In the genomic region with DNA sequence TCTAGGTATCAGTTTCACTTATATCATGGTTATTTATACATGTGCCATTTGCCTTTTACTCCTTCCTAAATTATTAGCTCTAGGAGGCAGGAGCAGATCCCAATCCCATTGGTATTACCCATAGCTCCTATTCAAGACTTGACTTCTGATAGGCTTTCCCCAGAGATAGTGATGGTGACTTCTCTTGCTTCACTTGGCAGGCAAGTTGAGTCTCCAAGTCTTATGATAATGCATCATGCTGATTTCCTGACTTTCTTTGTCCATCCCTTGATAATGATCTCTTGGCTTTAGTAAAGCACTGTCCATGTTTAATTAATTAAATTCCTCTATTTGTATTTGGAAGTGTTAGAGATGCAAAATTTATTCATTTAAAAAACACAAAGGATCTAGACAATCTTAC, we compare ENCODE assay signal across 17 cellular contexts.
DNase-seq lines count a peak whose midpoint lies in the region; ATAC-seq, FAIRE-seq and TF ChIP-seq lines count a peak whose summit lies in the region.
"Had no signal": no experiment of that assay in that cellular context is flagged by ENCODE, and none has a peak within 500 bp of the region (broad histone marks: within the 10 kb centered on the region; RNA-seq: fewer than 3 reads in every experiment).

No MANE protein-coding gene starts in this region.

- CTCF ChIA-PET in IMR-90 (lab: Yijun Ruan, JAX) = interaction anchor here (1.0 kb wide), 1 partner anchor 39 kb away, joined by 3 read pairs; no protein-coding TSS in a partner anchor
- CTCF ChIA-PET in HepG2 (lab: Yijun Ruan, JAX; ENCODE audit: low intra/inter-chr PET ratio, low total read pairs) = no interaction called here

- peak overlapping the region; percentile 25; the same call in 1 of the 2 replicates for H2BK120ac ChIP-seq in IMR-90 (ENCODE audit: low read depth, low read length)
- no peak overlapping the region for H2BK120ac ChIP-seq in mesenchymal stem cell (ENCODE audit: low read depth, low read length)

- H3K18ac ChIP-seq in IMR-90 (ENCODE audit: low read depth, low read length) (peak overlapping the region; percentile 20; the same call in 1 of the 2 replicates), mesenchymal stem cell (ENCODE audit: low read depth in 1 of 2, low read length in 2 of 2) (no peak overlapping the region)

- POLR2A ChIA-PET in IMR-90 (lab: Charles Lee; ENCODE audit: unreplicated experiment) = no interaction called here
- POLR2A ChIA-PET in HepG2 (lab: Yijun Ruan, JAX) = no interaction called here

- DNase-seq in IMR-90 = no peak
- DNase-seq in fibroblast of gingiva (ENCODE audit: low read depth) = peak; percentile 37
- no peak for DNase-seq in mesenchymal stem cell
- no peak for DNase-seq in HepG2 (ENCODE audit: low spot score)
- DNase-seq in glutamatergic neuron = no peak
- no peak for DNase-seq in T-helper 17 cell
- DNase-seq: BE2C; CD4-positive, alpha-beta memory T cell; DMS79; EL; GDM1; GOT3; H9 had no signal

- H4K8ac ChIP-seq in IMR-90 (ENCODE audit: low read depth in 2 of 2, low read length in 2 of 2) (no peak overlapping the region), mesenchymal stem cell (ENCODE audit: low read length) (no peak overlapping the region)

- intact Hi-C loops in IMR-90 (cut with micrococcal nuclease) = loop anchor here (10.0 kb wide), 1 partner anchor 46 kb away; no protein-coding TSS in a partner anchor
- intact Hi-C loops in HepG2 (cut with micrococcal nuclease; ENCODE audit: unreplicated experiment) = no loop called here

- ATAC-seq in IMR-90 (ENCODE audit: low read depth) (no peak), HepG2 (no peak), GM19023 (IDR thresholded peaks at IDR 0.05; ENCODE audit: unreplicated experiment) (no peak), T-helper 17 cell (no peak)

- H3K79me1 ChIP-seq in IMR-90 (ENCODE audit: low read depth in 1 of 2, low read length in 2 of 2) (no peaks in the 10 kb centered on the region), mesenchymal stem cell (replicated peaks; ENCODE audit: low read length, poor library complexity, severe bottlenecking) (no peaks in the 10 kb centered on the region)

- no peaks in the 10 kb centered on the region for H3K27me3 ChIP-seq in IMR-90 (ENCODE audit: control insufficient read depth, insufficient read depth, low read length)
- H3K27me3 ChIP-seq in mesenchymal stem cell (ENCODE audit: control insufficient read depth in 1 of 2, insufficient read depth in 1 of 2, low read length in 2 of 2) = no peaks in the 10 kb centered on the region
- H3K27me3 ChIP-seq in HepG2 (ENCODE audit: control insufficient read depth in 1 of 2, insufficient read depth in 2 of 2, low read length in 2 of 2) = no peaks in the 10 kb centered on the region
- H3K27me3 ChIP-seq: BE2C had no signal

- H3K27me3 Mint-ChIP-seq in glutamatergic neuron (ENCODE audit: unreplicated experiment) = no peaks in the 10 kb centered on the region
- H3K27me3 Mint-ChIP-seq in T-helper 17 cell = no peaks in the 10 kb centered on the region
- H3K27me3 Mint-ChIP-seq: CD4-positive, alpha-beta memory T cell had no signal

- no peak overlapping the region for H3K27ac Mint-ChIP-seq in glutamatergic neuron (ENCODE audit: unreplicated experiment)
- no peak overlapping the region for H3K27ac Mint-ChIP-seq in T-helper 17 cell
- H3K27ac Mint-ChIP-seq: CD4-positive, alpha-beta memory T cell; H9 had no signal

- H4K91ac ChIP-seq in IMR-90 (ENCODE audit: insufficient read depth, low read depth, low read length) (no peak overlapping the region; the same call in 1 of the 2 replicates), mesenchymal stem cell (ENCODE audit: low read length) (no peak overlapping the region)

- no peak for TF ChIP-seq CTCF in IMR-90 (conservative IDR thresholded peaks at IDR 0.05; ENCODE audit: low read depth, low read length)
- TF ChIP-seq CTCF in HepG2 (CRISPR knock-in tag; IDR thresholded peaks at IDR 0.05) = no peak
- no peak for TF ChIP-seq CTCF in glutamatergic neuron (IDR thresholded peaks at IDR 0.05; ENCODE audit: partially characterized antibody, unreplicated experiment)

- no peak for TF ChIP-seq EP300 in HepG2 (IDR thresholded peaks at IDR 0.05; ENCODE audit: low read depth in 2 of 2, low read length in 2 of 2)
- TF ChIP-seq EP300 in HepG2 (CRISPR knock-in tag; IDR thresholded peaks at IDR 0.05; ENCODE audit: borderline replicate concordance) = no peak

- H4K20me1 ChIP-seq in IMR-90 (ENCODE audit: insufficient read depth, low read length) (no peaks in the 10 kb centered on the region), HepG2 (ENCODE audit: insufficient read depth, low read length) (no peaks in the 10 kb centered on the region)

- H2AK5ac ChIP-seq in IMR-90 (ENCODE audit: low read depth, low read length) (no peak overlapping the region), mesenchymal stem cell (ENCODE audit: low read length, severe bottlenecking) (no peak overlapping the region)

- H3K4me2 ChIP-seq in IMR-90 (ENCODE audit: low read depth, low read length) = no peak overlapping the region
- no peak overlapping the region for H3K4me2 ChIP-seq in mesenchymal stem cell (ENCODE audit: low read length, poor library complexity, severe bottlenecking)
- H3K4me2 ChIP-seq in HepG2 (ENCODE audit: low read depth, low read length) = no peak overlapping the region

- H3K36me3 Mint-ChIP-seq in glutamatergic neuron (ENCODE audit: unreplicated experiment) (no peaks in the 10 kb centered on the region), T-helper 17 cell (ENCODE audit: low read depth) (no peaks in the 10 kb centered on the region)
- H3K36me3 Mint-ChIP-seq: CD4-positive, alpha-beta memory T cell had no signal

- H2BK5ac ChIP-seq in IMR-90 (ENCODE audit: low read depth, low read length, poor library complexity, severe bottlenecking) (no peak overlapping the region), mesenchymal stem cell (ENCODE audit: low read depth, low read length, poor library complexity, severe bottlenecking) (no peak overlapping the region)

- H3K23ac ChIP-seq in IMR-90 (ENCODE audit: low read depth, low read length) (no peak overlapping the region), mesenchymal stem cell (ENCODE audit: low read length in 2 of 2) (no peak overlapping the region)

- H3K27ac ChIP-seq in IMR-90 (ENCODE audit: insufficient read depth, low read length) (no peak overlapping the region), mesenchymal stem cell (ENCODE audit: low read length, poor library complexity, severe bottlenecking) (no peak overlapping the region), HepG2 (ENCODE audit: extremely low read length, insufficient read depth, low read length) (no peak overlapping the region)
- H3K27ac ChIP-seq: C4-2B had no signal

- H3K4me1 ChIP-seq in IMR-90 (ENCODE audit: control insufficient read depth, insufficient read depth, low read length) = peaks cover 2% of the 10 kb centered on the region; the same call in 1 of the 2 replicates
- no peaks in the 10 kb centered on the region for H3K4me1 ChIP-seq in mesenchymal stem cell (ENCODE audit: control insufficient read depth, insufficient read depth, low read depth, low read length)
- H3K4me1 ChIP-seq in HepG2 (ENCODE audit: insufficient read depth, low read length) = no peaks in the 10 kb centered on the region

- TF ChIP-seq POLR2A in IMR-90 (IDR thresholded peaks at IDR 0.05; ENCODE audit: low read depth, low read length) = no peak
- TF ChIP-seq POLR2A in HepG2 (IDR thresholded peaks at IDR 0.05; ENCODE audit: insufficient read depth in 1 of 2, low read depth in 2 of 2, low read length in 2 of 2) = no peak

- H3K4me1 Mint-ChIP-seq in glutamatergic neuron (ENCODE audit: low read depth, unreplicated experiment) (no peaks in the 10 kb centered on the region), T-helper 17 cell (no peaks in the 10 kb centered on the region)
- H3K4me1 Mint-ChIP-seq: CD4-positive, alpha-beta memory T cell had no signal

- TF ChIP-seq RAD21 in IMR-90 (IDR thresholded peaks at IDR 0.05; ENCODE audit: low read length) = no peak
- no peak for TF ChIP-seq RAD21 in HepG2 (CRISPR knock-in tag; IDR thresholded peaks at IDR 0.05)

- H3K56ac ChIP-seq in IMR-90 (ENCODE audit: extremely low read depth, insufficient read depth, low read length) = no peak overlapping the region

- H4K5ac ChIP-seq in IMR-90 (ENCODE audit: low read depth, low read length) = peak overlapping the region; percentile 54; the same call in 1 of the 2 replicates

- H2BK15ac ChIP-seq in IMR-90 (ENCODE audit: low read depth, low read length) (peak overlapping the region; percentile 43; the same call in 1 of the 3 replicates), mesenchymal stem cell (ENCODE audit: low read depth, poor library complexity, severe bottlenecking) (no peak overlapping the region)

- H3K36me3 ChIP-seq in IMR-90 (ENCODE audit: control insufficient read depth, insufficient read depth, low read length) (no peaks in the 10 kb centered on the region), mesenchymal stem cell (ENCODE audit: control insufficient read depth in 1 of 2, insufficient read depth in 2 of 2, low read depth in 1 of 2, low read length in 2 of 2) (no peaks in the 10 kb centered on the region), HepG2 (replicated peaks in 1 of 2; ENCODE audit: control insufficient read depth in 1 of 2, insufficient read depth in 2 of 2, low read length in 2 of 2) (no peaks in the 10 kb centered on the region)
- H3K36me3 ChIP-seq: BE2C had no signal

- H3K79me2 ChIP-seq in HepG2 (ENCODE audit: insufficient read depth, low read length) = no peaks in the 10 kb centered on the region

- dilution Hi-C loops in IMR-90 (cut with HindIII; ENCODE audit: low sequenced_read_pairs, unreplicated experiment) = no loop called here

- H2BK20ac ChIP-seq in IMR-90 (ENCODE audit: low read depth, low read length) = 0 out of 2 replicates have a peak overlapping the region, but pooled peaks have one; percentile 11

- H2BK12ac ChIP-seq in mesenchymal stem cell (ENCODE audit: low read length in 2 of 2) = no peak overlapping the region

- H2AK9ac ChIP-seq in IMR-90 (replicated peaks; ENCODE audit: low read depth, low read length, poor library complexity) = no peak overlapping the region

- H3K4ac ChIP-seq in IMR-90 (ENCODE audit: low read depth, low read length) = peak overlapping the region; percentile 55; the same call in 1 of the 2 replicates
- H3K4ac ChIP-seq in mesenchymal stem cell (ENCODE audit: low read depth in 1 of 2, low read length in 2 of 2) = no peak overlapping the region

- no peaks in the 10 kb centered on the region for H3K9me3 Mint-ChIP-seq in glutamatergic neuron (ENCODE audit: unreplicated experiment)
- H3K9me3 Mint-ChIP-seq: H9 had no signal

- H3K4me3 Mint-ChIP-seq in glutamatergic neuron (ENCODE audit: unreplicated experiment) = no peak overlapping the region
- no peak overlapping the region for H3K4me3 Mint-ChIP-seq in T-helper 17 cell
- H3K4me3 Mint-ChIP-seq: CD4-positive, alpha-beta memory T cell; H9 had no signal

- peak overlapping the region; percentile 62; the same call in 1 of the 2 replicates for H3K14ac ChIP-seq in IMR-90 (replicated peaks; ENCODE audit: low read depth, low read length)
- H3K14ac ChIP-seq in mesenchymal stem cell (ENCODE audit: low read length in 2 of 2) = no peak overlapping the region

- H3K9me3 ChIP-seq in IMR-90 (ENCODE audit: control insufficient read depth, insufficient read depth, low read length) = no peaks in the 10 kb centered on the region
- H3K9me3 ChIP-seq in mesenchymal stem cell (ENCODE audit: control insufficient read depth, low read length) = no peaks in the 10 kb centered on the region
- H3K9me3 ChIP-seq in HepG2 (ENCODE audit: low read length) = peaks cover 86% of the 10 kb centered on the region
- no peaks in the 10 kb centered on the region for H3K9me3 ChIP-seq in T-helper 17 cell (ENCODE audit: control insufficient read depth, low read length, poor library complexity, severe bottlenecking)
- H3K9me3 ChIP-seq: BE2C had no signal

- H3K4me3 ChIP-seq in IMR-90 (ENCODE audit: insufficient read depth, low read depth, low read length) = no peak overlapping the region
- H3K4me3 ChIP-seq in mesenchymal stem cell (ENCODE audit: insufficient read depth in 1 of 2, low read depth in 1 of 2, low read length in 2 of 2) = no peak overlapping the region
- H3K4me3 ChIP-seq in HepG2 (replicated peaks in 1 of 3; ENCODE audit: insufficient read depth in 1 of 3, low read depth in 2 of 3, low read length in 3 of 3) = no peak overlapping the region

- no peak overlapping the region for H3K9ac ChIP-seq in IMR-90 (ENCODE audit: low read depth, low read length)
- peak overlapping the region; percentile 58 for H3K9ac ChIP-seq in mesenchymal stem cell (ENCODE audit: low read length)
- H3K9ac ChIP-seq in HepG2 (ENCODE audit: insufficient read depth, low read depth, low read length) = no peak overlapping the region

- BruUV-seq in IMR-90 (replicated peaks; lab: Mats Ljungman, UMichigan) (no TSS peak), HepG2 (replicated peaks; lab: Mats Ljungman, UMichigan) (no TSS peak)

- no peaks in the 10 kb centered on the region for H3K9me1 ChIP-seq in IMR-90 (ENCODE audit: insufficient read depth, low read length)

- H2AFZ ChIP-seq in IMR-90 (replicated peaks; ENCODE audit: low read length, poor library complexity) (no peak overlapping the region), mesenchymal stem cell (ENCODE audit: low read depth, low read length) (no peak overlapping the region), HepG2 (ENCODE audit: low read length) (no peak overlapping the region)

- in situ Hi-C loops in IMR-90 (cut with MboI; ENCODE audit: low sequenced_read_pairs) (no loop called here), HepG2 (cut with HindIII; ENCODE audit: extremely low pct_ligation_motif_present, low pct_unique_long_range_greater_than_20kb) (no loop called here)

- FAIRE-seq in HepG2 (lab: Jason Lieb, UNC) = no peak
- FAIRE-seq: A204.1, GM18507 had no signal
